18 cellular contexts compared by ENCODE assay signal in genomic region chr11:93936416-93936815, GRCh38.
DNase-seq lines count a peak whose midpoint lies in the region; ATAC-seq, FAIRE-seq and TF ChIP-seq lines count a peak whose summit lies in the region.
"Had no signal": no experiment of that assay in that cellular context is flagged by ENCODE, and none has a peak within 500 bp of the region (broad histone marks: within the 10 kb centered on the region; RNA-seq: fewer than 3 reads in every experiment).

No MANE protein-coding gene starts in this region.

- no peak for TF ChIP-seq CTCF in body of pancreas (IDR thresholded peaks at IDR 0.05)

- TF ChIP-seq POLR2A in body of pancreas (IDR thresholded peaks at IDR 0.05): no peak

- POLR2A ChIA-PET in activated CD8-positive, alpha-beta T cell treated with anti-CD3 and anti-CD28 coated beads, Interleukin-2, amount 10 ng/mL, durations not matched to agents 7 days and 5 days (lab: Charles Lee): no interaction called here

- no peaks in the 10 kb centered on the region for H3K4me1 Mint-ChIP-seq in activated CD8-positive, alpha-beta T cell treated with anti-CD3 and anti-CD28 coated beads, Interleukin-2, amount 10 ng/mL, durations not matched to agents 7 days and 5 days (ENCODE audit: low read depth)
- H3K4me1 Mint-ChIP-seq: H9, nephron had no signal

- WGBS in body of pancreas, 2 donors: 37 to 49% methylated on average over 2 of the region's 2 CpGs

- no peaks in the 10 kb centered on the region for H3K27me3 ChIP-seq in body of pancreas
- H3K27me3 ChIP-seq: left lung, sigmoid colon had no signal

- peak; percentile 36 for DNase-seq in D341Med (ENCODE audit: low spot score)
- DNase-seq in M059J (ENCODE audit: low read depth): peak; percentile 74
- peak; percentile 5 for DNase-seq in NCI-H82 treated with DMSO at 0.1 percent for 48 hours (lab: John Stamatoyannopoulos, UW; ENCODE audit: unreplicated experiment)
- peak; percentile 9 for DNase-seq in kidney glomerular epithelial cell (lab: John Stamatoyannopoulos, UW)
- no peak for DNase-seq in activated CD8-positive, alpha-beta T cell treated with anti-CD3 and anti-CD28 coated beads, Interleukin-2, amount 10 ng/mL, durations not matched to agents 7 days and 5 days
- DNase-seq in urothelium cell line (ENCODE audit: low spot score): no peak
- DNase-seq in body of pancreas: no peak
- DNase-seq: activated T-cell treated with anti-CD3 and anti-CD28 coated beads, Interleukin-2, amount 50 U/mL, for 48 hours; CD4-positive, alpha-beta T cell; effector memory CD8-positive, alpha-beta T cell; esophagus squamous epithelium; H9; KG1; left lung; RPMI8226; sigmoid colon had no signal

- H3K27me3 Mint-ChIP-seq in activated CD8-positive, alpha-beta T cell treated with anti-CD3 and anti-CD28 coated beads, Interleukin-2, amount 10 ng/mL, durations not matched to agents 7 days and 5 days (ENCODE audit: low read depth): no peaks in the 10 kb centered on the region

- intact Hi-C loops in body of pancreas (cut with DNase I): no loop called here

- no peaks in the 10 kb centered on the region for H3K4me1 ChIP-seq in body of pancreas
- H3K4me1 ChIP-seq: esophagus squamous epithelium, left lung, sigmoid colon had no signal

- CTCF ChIA-PET in activated CD8-positive, alpha-beta T cell treated with anti-CD3 and anti-CD28 coated beads, Interleukin-2, amount 10 ng/mL, durations not matched to agents 7 days and 5 days (lab: Charles Lee): no interaction called here

- H3K27ac ChIP-seq in body of pancreas: no peak overlapping the region
- H3K27ac ChIP-seq: esophagus squamous epithelium, left lung, sigmoid colon had no signal

- H3K4me3 ChIP-seq in body of pancreas: no peak overlapping the region
- H3K4me3 ChIP-seq: esophagus squamous epithelium, left lung, sigmoid colon had no signal

- H3K4me3 Mint-ChIP-seq in activated CD8-positive, alpha-beta T cell treated with anti-CD3 and anti-CD28 coated beads, Interleukin-2, amount 10 ng/mL, durations not matched to agents 7 days and 5 days: no peak overlapping the region
- H3K4me3 Mint-ChIP-seq: CD4-positive, alpha-beta T cell; effector memory CD8-positive, alpha-beta T cell; H9; nephron had no signal

- H3K36me3 Mint-ChIP-seq in activated CD8-positive, alpha-beta T cell treated with anti-CD3 and anti-CD28 coated beads, Interleukin-2, amount 10 ng/mL, durations not matched to agents 7 days and 5 days (ENCODE audit: low read depth): no peaks in the 10 kb centered on the region
- H3K36me3 Mint-ChIP-seq: activated naive CD4-positive, alpha-beta T cell treated with anti-CD3 and anti-CD28 coated beads, Interleukin-2, amount 50 U/mL, for 72 hours had no signal

- H3K36me3 ChIP-seq in body of pancreas (replicated peaks in 1 of 2; ENCODE audit: insufficient read depth in 1 of 2, low read depth in 2 of 2): no peaks in the 10 kb centered on the region
- H3K36me3 ChIP-seq: esophagus squamous epithelium, left lung, sigmoid colon had no signal

- no peaks in the 10 kb centered on the region for H3K9me3 ChIP-seq in body of pancreas
- H3K9me3 ChIP-seq: esophagus squamous epithelium, left lung, sigmoid colon had no signal

- no peaks in the 10 kb centered on the region for H3K9me3 Mint-ChIP-seq in activated CD8-positive, alpha-beta T cell treated with anti-CD3 and anti-CD28 coated beads, Interleukin-2, amount 10 ng/mL, durations not matched to agents 7 days and 5 days (ENCODE audit: insufficient read depth)
- H3K9me3 Mint-ChIP-seq: activated naive CD4-positive, alpha-beta T cell treated with anti-CD3 and anti-CD28 coated beads, Interleukin-2, amount 50 U/mL, for 72 hours; CD4-positive, alpha-beta T cell; H9; nephron had no signal

- no peak for ATAC-seq in activated CD8-positive, alpha-beta T cell treated with anti-CD3 and anti-CD28 coated beads, Interleukin-2, amount 10 ng/mL, durations not matched to agents 7 days and 5 days
- no peak for ATAC-seq in body of pancreas
- ATAC-seq: activated naive CD4-positive, alpha-beta T cell treated with anti-CD3 and anti-CD28 coated beads, Interleukin-2, amount 50 U/mL, for 72 hours; effector memory CD8-positive, alpha-beta T cell; left lung had no signal

- FAIRE-seq in urothelium cell line (lab: Jason Lieb, UNC): no peak

- no peak overlapping the region for H3K27ac Mint-ChIP-seq in activated CD8-positive, alpha-beta T cell treated with anti-CD3 and anti-CD28 coated beads, Interleukin-2, amount 10 ng/mL, durations not matched to agents 7 days and 5 days
- H3K27ac Mint-ChIP-seq: activated naive CD4-positive, alpha-beta T cell treated with anti-CD3 and anti-CD28 coated beads, Interleukin-2, amount 50 U/mL, for 72 hours; CD4-positive, alpha-beta T cell; effector memory CD8-positive, alpha-beta T cell; H9; nephron had no signal

Comparison
In these comparisons a context has a peak if more than half of its experiments do, and no peak if none do; other contexts are left out.
1. DNase-seq: peak in D341Med (single experiment), M059J (single experiment), NCI-H82 treated with DMSO at 0.1 percent for 48 hours (single experiment) and kidney glomerular epithelial cell (single experiment); none in activated CD8-positive, alpha-beta T cell treated with anti-CD3 and anti-CD28 coated beads, Interleukin-2, amount 10 ng/mL, durations not matched to agents 7 days and 5 days (single experiment), urothelium cell line (single experiment) and body of pancreas (0 of 4).